ENCODE assay signal across 14 cellular contexts in the genomic region with DNA sequence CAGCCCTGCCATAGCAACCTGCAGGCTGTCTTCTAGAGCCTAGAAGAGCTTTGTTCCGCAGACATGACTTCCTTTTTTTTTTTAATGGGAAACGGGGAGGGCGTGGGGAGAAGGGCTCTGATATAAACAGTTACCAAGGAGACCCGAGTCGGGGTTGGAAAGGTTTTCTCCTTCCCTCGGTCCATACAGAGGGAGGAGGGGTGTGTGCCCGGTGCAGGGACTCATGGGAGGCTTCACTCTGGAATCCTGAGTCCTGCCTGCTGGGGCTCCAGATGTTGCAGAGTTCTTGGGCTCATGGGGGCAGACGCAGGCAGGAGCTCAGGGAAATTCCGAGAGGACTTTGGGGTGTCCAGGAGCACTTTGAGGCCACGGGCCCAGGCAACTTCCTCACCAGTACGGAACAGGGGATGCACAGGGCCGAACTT. TPM values are rescaled to one million over a fixed set of nuclear protein-coding genes. Genes with fewer than 3 reads are reported as not detected.
DNase-seq lines count a peak whose midpoint lies in the region; ATAC-seq, FAIRE-seq and TF ChIP-seq lines count a peak whose summit lies in the region.
"Had no signal": no experiment of that assay in that cellular context is flagged by ENCODE, and none has a peak within 500 bp of the region (broad histone marks: within the 10 kb centered on the region; RNA-seq: fewer than 3 reads in every experiment).

No MANE protein-coding gene starts in this region.

- WGBS in body of pancreas, 2 donors: 47 to 63% methylated on average over 7 to 12 of the region's 12 CpGs
- 47% methylated on average over 9 of the region's 12 CpGs for WGBS in right lobe of liver (ENCODE audit: insufficient coverage, low coverage, low lambda C conversion rate, missing lambda C conversion rate)
- WGBS in tibial nerve, 2 donors: 18 to 36% methylated on average over 10 to 12 of the region's 12 CpGs

- H3K36me3 Mint-ChIP-seq in CD4-positive, alpha-beta memory T cell: peaks cover 11 to 18% of the 10 kb centered on the region in 2 donors

- FAIRE-seq in urothelium cell line (lab: Jason Lieb, UNC): no peak
- FAIRE-seq: TTC549 had no signal

- H3K4me1 Mint-ChIP-seq in CD4-positive, alpha-beta memory T cell: peaks cover 0 to 2% (median under 1%) of the 10 kb centered on the region in 4 donors

- H3K27ac Mint-ChIP-seq in CD4-positive, alpha-beta memory T cell: peak overlapping the region in 1 of 7 donors; percentile 27
- H3K27ac Mint-ChIP-seq: activated naive CD4-positive, alpha-beta T cell treated with anti-CD3 and anti-CD28 coated beads, Interleukin-2, amount 50 U/mL, for 24 hours had no signal

- intact Hi-C loops in body of pancreas (cut with DNase I) (no loop called here), right lobe of liver (cut with DNase I) (no loop called here)
- intact Hi-C loops in CD4-positive, alpha-beta memory T cell (cut with micrococcal nuclease): no loop called here

- TF ChIP-seq POLR2A in body of pancreas (IDR thresholded peaks at IDR 0.05) (no peak), right lobe of liver (IDR thresholded peaks at IDR 0.05) (no peak), tibial nerve (IDR thresholded peaks at IDR 0.05) (no peak)

- peak; percentile 65 for DNase-seq in DMS 273 (lab: John Stamatoyannopoulos, UW; ENCODE audit: unreplicated experiment)
- DNase-seq in DMS 273 treated with DMSO at 0.1 percent for 48 hours (lab: John Stamatoyannopoulos, UW): no peak
- DNase-seq in body of pancreas: no peak
- no peak for DNase-seq in right lobe of liver
- DNase-seq in tibial nerve (ENCODE audit: low spot score in 2 of 2): no peak
- no peak for DNase-seq in HuH-7.5 (ENCODE audit: low spot score)
- no peak for DNase-seq in urothelium cell line (ENCODE audit: low spot score)
- DNase-seq in CD4-positive, alpha-beta memory T cell: no peak
- DNase-seq: foreskin melanocyte, NCI-H2171 treated with DMSO at 0.1 percent for 48 hours, occipital lobe had no signal

- H3K27ac ChIP-seq in body of pancreas: peak overlapping the region in 2 of 4 donors; percentile 47 to 53
- peak overlapping the region; percentile 47 to 79 (median 79) for H3K27ac ChIP-seq in right lobe of liver
- H3K27ac ChIP-seq in tibial nerve: peak overlapping the region in 3 of 4 donors; percentile 38 to 83 (median 75)
- no peak overlapping the region for H3K27ac ChIP-seq in CD4-positive, alpha-beta memory T cell (ENCODE audit: low read depth, low read length)
- H3K27ac ChIP-seq: 22Rv1 had no signal

- no peaks in the 10 kb centered on the region for H3K9me3 Mint-ChIP-seq in CD4-positive, alpha-beta memory T cell
- H3K9me3 Mint-ChIP-seq: activated naive CD4-positive, alpha-beta T cell treated with anti-CD3 and anti-CD28 coated beads, Interleukin-2, amount 50 U/mL, for 24 hours had no signal

- H3K4me3 Mint-ChIP-seq in CD4-positive, alpha-beta memory T cell: no peak overlapping the region
- H3K4me3 Mint-ChIP-seq: activated naive CD4-positive, alpha-beta T cell treated with anti-CD3 and anti-CD28 coated beads, Interleukin-2, amount 50 U/mL, for 24 hours had no signal

- no peak for TF ChIP-seq EP300 in tibial nerve (IDR thresholded peaks at IDR 0.05)

- peak; percentile 22 for ATAC-seq in body of pancreas
- peak in 1 of 4 donors; percentile 0 for ATAC-seq in right lobe of liver

- no peaks in the 10 kb centered on the region for H3K9me3 ChIP-seq in body of pancreas
- H3K9me3 ChIP-seq in right lobe of liver: no peaks in the 10 kb centered on the region
- no peaks in the 10 kb centered on the region for H3K9me3 ChIP-seq in tibial nerve
- no peaks in the 10 kb centered on the region for H3K9me3 ChIP-seq in CD4-positive, alpha-beta memory T cell (ENCODE audit: control insufficient read depth in 1 of 2, low read length in 2 of 2)

- H3K36me3 ChIP-seq in body of pancreas (replicated peaks in 1 of 2; ENCODE audit: insufficient read depth in 1 of 2, low read depth in 2 of 2): no peaks in the 10 kb centered on the region
- peaks cover 0 to 67% (median 16%) of the 10 kb centered on the region in 4 donors for H3K36me3 ChIP-seq in right lobe of liver
- H3K36me3 ChIP-seq in tibial nerve: peaks cover 0 to 28% (median 0%) of the 10 kb centered on the region in 3 donors
- H3K36me3 ChIP-seq in CD4-positive, alpha-beta memory T cell (ENCODE audit: insufficient read depth, low read length): no peaks in the 10 kb centered on the region

- H3K4me1 ChIP-seq in body of pancreas: peaks cover 11% of the 10 kb centered on the region
- H3K4me1 ChIP-seq in right lobe of liver: peaks cover 0 to 91% (median 32%) of the 10 kb centered on the region in 4 donors
- H3K4me1 ChIP-seq in tibial nerve: peaks cover 0 to 84% (median 32%) of the 10 kb centered on the region in 4 donors
- H3K4me1 ChIP-seq in CD4-positive, alpha-beta memory T cell (ENCODE audit: insufficient read depth, low read length): no peaks in the 10 kb centered on the region

- POLR2A ChIA-PET in CD4-positive, alpha-beta memory T cell (lab: Charles Lee; ENCODE audit: partially characterized antibody): no interaction called here

- no peak for TF ChIP-seq CTCF in body of pancreas (IDR thresholded peaks at IDR 0.05)
- TF ChIP-seq CTCF in right lobe of liver (IDR thresholded peaks at IDR 0.05): no peak
- no peak for TF ChIP-seq CTCF in tibial nerve (IDR thresholded peaks at IDR 0.05)

- H3K4me3 ChIP-seq in body of pancreas: no peak overlapping the region
- H3K4me3 ChIP-seq in right lobe of liver: no peak overlapping the region
- H3K4me3 ChIP-seq in tibial nerve: no peak overlapping the region
- H3K4me3 ChIP-seq in CD4-positive, alpha-beta memory T cell (ENCODE audit: low read length in 2 of 2): no peak overlapping the region

- H3K27me3 Mint-ChIP-seq in CD4-positive, alpha-beta memory T cell: no peaks in the 10 kb centered on the region
- H3K27me3 Mint-ChIP-seq: activated naive CD4-positive, alpha-beta T cell treated with anti-CD3 and anti-CD28 coated beads, Interleukin-2, amount 50 U/mL, for 24 hours had no signal

- H3K27me3 ChIP-seq in body of pancreas: no peaks in the 10 kb centered on the region
- H3K27me3 ChIP-seq in right lobe of liver: no peaks in the 10 kb centered on the region
- no peaks in the 10 kb centered on the region for H3K27me3 ChIP-seq in tibial nerve
- no peaks in the 10 kb centered on the region for H3K27me3 ChIP-seq in CD4-positive, alpha-beta memory T cell (ENCODE audit: insufficient read depth, low read length)

- CTCF ChIA-PET in CD4-positive, alpha-beta memory T cell (lab: Charles Lee; ENCODE audit: partially characterized antibody): interaction anchor here (0.9 kb wide), 1 partner anchor 53 kb away, joined by 3 read pairs; no protein-coding TSS in a partner anchor

RNA-seq across cellular contexts. Expression of a gene that starts 26.8 kb away (rescaled TPM):
- total RNA-seq in body of pancreas: 10 to 100 TPM; 22.1 to 35.0 TPM
- total RNA-seq in right lobe of liver: 100 to 1,000 TPM in 1 of 6 experiments, 10 to 100 TPM in 5; 20.8 to 104 (median 53.1) TPM
- 100 to 1,000 TPM in 1 of 4 donors, 10 to 100 TPM in 3; 38.7 to 108 (median 53.2) TPM for total RNA-seq in tibial nerve
- 10 to 100 TPM; 27.4 to 31.2 TPM for total RNA-seq in CD4-positive, alpha-beta memory T cell
- 10 to 100 TPM; 24.1 to 38.1 TPM for polyA plus RNA-seq in CD4-positive, alpha-beta memory T cell

RNA-seq across cellular contexts. Expression of a gene that starts 52.6 kb away (rescaled TPM):
- total RNA-seq in body of pancreas: 100 to 1,000 TPM in 1 of 2 donors, 10 to 100 TPM in 1; 54.2 to 118 TPM
- total RNA-seq in right lobe of liver: 1,000 to 10,000 TPM in 1 of 6 experiments, 100 to 1,000 TPM in 5; 370 to 1,042 (median 725) TPM
- total RNA-seq in tibial nerve: 100 to 1,000 TPM in 2 of 4 donors, 10 to 100 TPM in 2; 66.6 to 244 (median 107) TPM
- total RNA-seq in CD4-positive, alpha-beta memory T cell: 10 to 100 TPM; 60.2 to 71.1 TPM
- 10 to 100 TPM; 45.6 to 47.7 TPM for polyA plus RNA-seq in CD4-positive, alpha-beta memory T cell
